In the genomic region with DNA sequence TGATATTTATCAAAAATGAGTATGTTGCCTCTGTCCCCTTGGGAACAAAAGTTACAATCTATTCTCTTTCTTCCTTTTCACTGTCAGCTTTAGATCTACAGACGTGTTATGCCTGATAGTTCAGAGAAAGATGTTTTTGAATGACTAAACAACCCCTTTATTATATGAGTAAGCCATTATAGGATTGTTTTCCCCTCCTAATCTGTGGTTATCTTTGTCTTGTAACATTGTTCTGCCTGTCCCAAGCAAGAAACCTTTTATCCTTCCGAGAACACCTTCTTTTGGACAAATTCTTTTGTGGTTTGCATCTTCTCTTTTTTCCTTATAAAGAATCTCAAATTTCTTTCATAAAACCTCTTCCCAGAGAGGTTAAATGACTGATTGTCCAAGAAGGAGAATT, we compare ENCODE assay signal across 17 cellular contexts.
DNase-seq lines count a peak whose midpoint lies in the region; ATAC-seq and TF ChIP-seq lines count a peak whose summit lies in the region.
"Had no signal": no experiment of that assay in that cellular context is flagged by ENCODE, and none has a peak within 500 bp of the region (broad histone marks: within the 10 kb centered on the region; RNA-seq: fewer than 3 reads in every experiment).

No MANE protein-coding gene starts in this region.

- H4K20me1 ChIP-seq in IMR-90 (ENCODE audit: insufficient read depth, low read length) = no peaks in the 10 kb centered on the region
- H4K20me1 ChIP-seq in osteoblast (ENCODE audit: insufficient read depth, low read length) = no peaks in the 10 kb centered on the region

- H4K5ac ChIP-seq in IMR-90 (ENCODE audit: low read depth, low read length) = no peak overlapping the region; the same call in 1 of the 2 replicates

- H2AFZ ChIP-seq in IMR-90 (replicated peaks; ENCODE audit: low read length, poor library complexity) = no peak overlapping the region
- H2AFZ ChIP-seq in osteoblast (ENCODE audit: low read length) = no peak overlapping the region

- no peaks in the 10 kb centered on the region for H3K36me3 ChIP-seq in IMR-90 (ENCODE audit: control insufficient read depth, insufficient read depth, low read length)
- no peaks in the 10 kb centered on the region for H3K36me3 ChIP-seq in osteoblast (ENCODE audit: insufficient read depth, low read length)
- no peaks in the 10 kb centered on the region for H3K36me3 ChIP-seq in tibial nerve
- H3K36me3 ChIP-seq: lower lobe of right lung, MG63, transverse colon, WERI-Rb-1 had no signal

- H3K14ac ChIP-seq in IMR-90 (replicated peaks; ENCODE audit: low read depth, low read length) = no peak overlapping the region

- no peaks in the 10 kb centered on the region for H3K9me1 ChIP-seq in IMR-90 (ENCODE audit: insufficient read depth, low read length)

- no CpG with 5 or more reads among the region's 2 CpGs for whole genome bisulfite sequencing in IMR-90 (ENCODE audit: extremely low coverage in 2 of 2, insufficient read length in 1 of 2), 2 experiments
- 64 to 70% methylated on average over 2 of the region's 2 CpGs for WGBS in tibial nerve, 2 donors

- no peak overlapping the region for H2AK9ac ChIP-seq in IMR-90 (replicated peaks; ENCODE audit: low read depth, low read length, poor library complexity)

- peaks cover 5 to 18% of the 10 kb centered on the region in 2 experiments; a peak in 3 of 4 replicates for H3K79me1 ChIP-seq in IMR-90 (ENCODE audit: low read depth in 1 of 2, low read length in 2 of 2)

- BruUV-seq in IMR-90 (replicated peaks; lab: Mats Ljungman, UMichigan) = no TSS peak

- in situ Hi-C loops in IMR-90 (cut with MboI; ENCODE audit: low sequenced_read_pairs) = no loop called here

- no peak for TF ChIP-seq RAD21 in IMR-90 (IDR thresholded peaks at IDR 0.05; ENCODE audit: low read length)

- TF ChIP-seq POLR2A in IMR-90 (IDR thresholded peaks at IDR 0.05; ENCODE audit: low read depth, low read length) = no peak
- no peak for TF ChIP-seq POLR2A in tibial nerve (IDR thresholded peaks at IDR 0.05)

- H4K8ac ChIP-seq in IMR-90 (ENCODE audit: low read depth in 2 of 2, low read length in 2 of 2) = no peak overlapping the region

- no peak overlapping the region for H3K23ac ChIP-seq in IMR-90 (ENCODE audit: low read depth, low read length)

- H3K4me1 ChIP-seq in IMR-90 (ENCODE audit: control insufficient read depth, insufficient read depth, low read length) (peaks cover 4% of the 10 kb centered on the region), osteoblast (ENCODE audit: insufficient read depth, low read length) (peaks cover 61% of the 10 kb centered on the region), tibial nerve (peaks cover 0 to 11% (median 0%) of the 10 kb centered on the region in 4 donors)
- H3K4me1 ChIP-seq: lower lobe of right lung, transverse colon had no signal

- H3K27me3 ChIP-seq in IMR-90 (ENCODE audit: control insufficient read depth, insufficient read depth, low read length) = no peaks in the 10 kb centered on the region
- no peaks in the 10 kb centered on the region for H3K27me3 ChIP-seq in osteoblast (ENCODE audit: insufficient read depth, low read length)
- H3K27me3 ChIP-seq in tibial nerve = no peaks in the 10 kb centered on the region
- H3K27me3 ChIP-seq: MG63, transverse colon had no signal

- H3K9ac ChIP-seq in IMR-90 (ENCODE audit: low read depth, low read length) = no peak overlapping the region

- no peak overlapping the region for H2AK5ac ChIP-seq in IMR-90 (ENCODE audit: low read depth, low read length)

- H3K56ac ChIP-seq in IMR-90 (ENCODE audit: extremely low read depth, insufficient read depth, low read length) = no peak overlapping the region

- no peak overlapping the region for H2BK20ac ChIP-seq in IMR-90 (ENCODE audit: low read depth, low read length)

- CTCF ChIA-PET in IMR-90 (lab: Yijun Ruan, JAX) = interaction anchor here (1.3 kb wide), 1 partner anchor 10 kb away, joined by 3 read pairs; no protein-coding TSS in a partner anchor

- no peaks in the 10 kb centered on the region for H3K9me3 ChIP-seq in IMR-90 (ENCODE audit: control insufficient read depth, insufficient read depth, low read length)
- H3K9me3 ChIP-seq in osteoblast (ENCODE audit: low read depth, low read length) = no peaks in the 10 kb centered on the region
- H3K9me3 ChIP-seq in tibial nerve = no peaks in the 10 kb centered on the region
- H3K9me3 ChIP-seq: lower lobe of right lung, MG63, transverse colon had no signal

- TF ChIP-seq CTCF in IMR-90 (conservative IDR thresholded peaks at IDR 0.05; ENCODE audit: low read depth, low read length) (no peak), cardiac fibroblast (IDR thresholded peaks at IDR 0.05; ENCODE audit: low read depth, low read length) (no peak), osteoblast (IDR thresholded peaks at IDR 0.05; ENCODE audit: extremely low read depth, low read depth, low read length) (no peak), tibial nerve (IDR thresholded peaks at IDR 0.05) (no peak)

- H2BK5ac ChIP-seq in IMR-90 (ENCODE audit: low read depth, low read length, poor library complexity, severe bottlenecking) = no peak overlapping the region

- dilution Hi-C loops in IMR-90 (cut with HindIII; ENCODE audit: low sequenced_read_pairs, unreplicated experiment) = no loop called here

- no peak overlapping the region for H4K91ac ChIP-seq in IMR-90 (ENCODE audit: insufficient read depth, low read depth, low read length)

- no peak overlapping the region for H3K4ac ChIP-seq in IMR-90 (ENCODE audit: low read depth, low read length)

- 0 out of 2 replicates have a peak overlapping the region, but pooled peaks have one; percentile 18 for H2BK120ac ChIP-seq in IMR-90 (ENCODE audit: low read depth, low read length)

- ATAC-seq in IMR-90 (ENCODE audit: low read depth) = no peak
- ATAC-seq: lower lobe of right lung; naive thymus-derived CD4-positive, alpha-beta T cell; Right ventricle myocardium inferior; stimulated activated memory B cell treated with anti-CD40 and anti-IgM and Interleukin-4, amounts not matched to agents 10 μg/mL and 1 μg/mL and 100 μg/mL, for 72 hours had no signal

- no peak overlapping the region for H3K4me2 ChIP-seq in IMR-90 (ENCODE audit: low read depth, low read length)
- H3K4me2 ChIP-seq in osteoblast (ENCODE audit: insufficient read depth, low read length) = peak overlapping the region; percentile 64

- TF ChIP-seq EP300 in tibial nerve (IDR thresholded peaks at IDR 0.05) = no peak

- H3K27ac ChIP-seq in IMR-90 (ENCODE audit: insufficient read depth, low read length) (no peak overlapping the region), osteoblast (ENCODE audit: low read depth, low read length) (peak overlapping the region; percentile 90), tibial nerve (no peak overlapping the region)
- H3K27ac ChIP-seq: lower lobe of right lung, transverse colon, WERI-Rb-1 had no signal

- intact Hi-C loops in IMR-90 (cut with micrococcal nuclease) = loop anchor here (10.0 kb wide), 2 partner anchors 551 to 821 kb away; a partner anchor contains a TSS

- no peak overlapping the region for H3K4me3 ChIP-seq in IMR-90 (ENCODE audit: insufficient read depth, low read depth, low read length)
- no peak overlapping the region for H3K4me3 ChIP-seq in cardiac fibroblast (replicated peaks in 1 of 2; ENCODE audit: low read depth in 2 of 2, low read length in 2 of 2)
- no peak overlapping the region for H3K4me3 ChIP-seq in osteoblast (ENCODE audit: insufficient read depth, low read length)
- H3K4me3 ChIP-seq in tibial nerve = no peak overlapping the region
- H3K4me3 ChIP-seq: lower lobe of right lung, MG63, transverse colon had no signal

- H3K18ac ChIP-seq in IMR-90 (ENCODE audit: low read depth, low read length) = peak overlapping the region; percentile 32; the same call in 1 of the 2 replicates

- POLR2A ChIA-PET in IMR-90 (lab: Charles Lee; ENCODE audit: unreplicated experiment) = no interaction called here

- DNase-seq in GM03348 (ENCODE audit: low spot score) = peak; percentile 13
- peak; percentile 17 for DNase-seq in IMR-90
- peak; percentile 39 to 72 for DNase-seq in cardiac fibroblast (ENCODE audit: low read depth in 2 of 2)
- DNase-seq in osteoblast (ENCODE audit: insufficient read length, low spot score, missing footprints) = peak; percentile 15
- no peak for DNase-seq in inferior parietal cortex (ENCODE audit: extremely low spot score)
- DNase-seq in DMS 273 (lab: John Stamatoyannopoulos, UW; ENCODE audit: unreplicated experiment) = no peak
- no peak for DNase-seq in tibial nerve (ENCODE audit: low spot score in 2 of 2)
- DNase-seq: DND-41; lower lobe of right lung; MG63; naive thymus-derived CD4-positive, alpha-beta T cell; NCI-H1694 treated with DMSO at 0.1 percent for 48 hours; NK-92 treated with Interleukin-12 subunit alpha and Interleukin-12 subunit beta, amount 100 ng/mL, for 24 hours; transverse colon; WERI-Rb-1 had no signal

- no peaks in the 10 kb centered on the region for H3K79me2 ChIP-seq in osteoblast (ENCODE audit: insufficient read depth, low read length)

- H2BK15ac ChIP-seq in IMR-90 (ENCODE audit: low read depth, low read length) = no peak overlapping the region

TF ChIP-seq in IMR-90, 13 proteins besides CTCF, POLR2A, EP300 and RAD21 (continues in another document):
- TF ChIP-seq RCOR1 (IDR thresholded peaks at IDR 0.05; ENCODE audit: insufficient replicate concordance, low read length) = no peak
- TF ChIP-seq BHLHE40 (IDR thresholded peaks at IDR 0.05; ENCODE audit: low read depth, low read length) = no peak
- TF ChIP-seq RFX5 (IDR thresholded peaks at IDR 0.05; ENCODE audit: low read depth, low read length) = no peak
- TF ChIP-seq NFE2L2 (IDR thresholded peaks at IDR 0.05; ENCODE audit: low read depth, low read length) = no peak
- TF ChIP-seq, protein P1, sequence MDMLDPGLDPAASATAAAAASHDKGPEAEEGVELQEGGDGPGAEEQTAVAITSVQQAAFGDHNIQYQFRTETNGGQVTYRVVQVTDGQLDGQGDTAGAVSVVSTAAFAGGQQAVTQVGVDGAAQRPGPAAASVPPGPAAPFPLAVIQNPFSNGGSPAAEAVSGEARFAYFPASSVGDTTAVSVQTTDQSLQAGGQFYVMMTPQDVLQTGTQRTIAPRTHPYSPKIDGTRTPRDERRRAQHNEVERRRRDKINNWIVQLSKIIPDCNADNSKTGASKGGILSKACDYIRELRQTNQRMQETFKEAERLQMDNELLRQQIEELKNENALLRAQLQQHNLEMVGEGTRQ (IDR thresholded peaks at IDR 0.05; ENCODE audit: low read depth, low read length) = no peak
- no peak for TF ChIP-seq MXI1 (IDR thresholded peaks at IDR 0.05; ENCODE audit: borderline replicate concordance, low read depth, low read length)
- TF ChIP-seq, protein P2, sequence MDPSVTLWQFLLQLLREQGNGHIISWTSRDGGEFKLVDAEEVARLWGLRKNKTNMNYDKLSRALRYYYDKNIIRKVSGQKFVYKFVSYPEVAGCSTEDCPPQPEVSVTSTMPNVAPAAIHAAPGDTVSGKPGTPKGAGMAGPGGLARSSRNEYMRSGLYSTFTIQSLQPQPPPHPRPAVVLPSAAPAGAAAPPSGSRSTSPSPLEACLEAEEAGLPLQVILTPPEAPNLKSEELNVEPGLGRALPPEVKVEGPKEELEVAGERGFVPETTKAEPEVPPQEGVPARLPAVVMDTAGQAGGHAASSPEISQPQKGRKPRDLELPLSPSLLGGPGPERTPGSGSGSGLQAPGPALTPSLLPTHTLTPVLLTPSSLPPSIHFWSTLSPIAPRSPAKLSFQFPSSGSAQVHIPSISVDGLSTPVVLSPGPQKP (IDR thresholded peaks at IDR 0.05; ENCODE audit: borderline replicate concordance, low read depth, low read length) = no peak
- TF ChIP-seq MAFK (IDR thresholded peaks at IDR 0.05; ENCODE audit: low read depth, low read length) = no peak

Comparison
In these comparisons a context has a peak if more than half of its experiments do, and no peak if none do; other contexts are left out.
1. DNase-seq: peak in GM03348 (single experiment), IMR-90 (single experiment), cardiac fibroblast (2 of 2) and osteoblast (single experiment); none in inferior parietal cortex (single experiment), DMS 273 (single experiment) and tibial nerve (0 of 2).